Comparison of ENCODE assay signal across 17 cellular contexts in the genomic region with DNA sequence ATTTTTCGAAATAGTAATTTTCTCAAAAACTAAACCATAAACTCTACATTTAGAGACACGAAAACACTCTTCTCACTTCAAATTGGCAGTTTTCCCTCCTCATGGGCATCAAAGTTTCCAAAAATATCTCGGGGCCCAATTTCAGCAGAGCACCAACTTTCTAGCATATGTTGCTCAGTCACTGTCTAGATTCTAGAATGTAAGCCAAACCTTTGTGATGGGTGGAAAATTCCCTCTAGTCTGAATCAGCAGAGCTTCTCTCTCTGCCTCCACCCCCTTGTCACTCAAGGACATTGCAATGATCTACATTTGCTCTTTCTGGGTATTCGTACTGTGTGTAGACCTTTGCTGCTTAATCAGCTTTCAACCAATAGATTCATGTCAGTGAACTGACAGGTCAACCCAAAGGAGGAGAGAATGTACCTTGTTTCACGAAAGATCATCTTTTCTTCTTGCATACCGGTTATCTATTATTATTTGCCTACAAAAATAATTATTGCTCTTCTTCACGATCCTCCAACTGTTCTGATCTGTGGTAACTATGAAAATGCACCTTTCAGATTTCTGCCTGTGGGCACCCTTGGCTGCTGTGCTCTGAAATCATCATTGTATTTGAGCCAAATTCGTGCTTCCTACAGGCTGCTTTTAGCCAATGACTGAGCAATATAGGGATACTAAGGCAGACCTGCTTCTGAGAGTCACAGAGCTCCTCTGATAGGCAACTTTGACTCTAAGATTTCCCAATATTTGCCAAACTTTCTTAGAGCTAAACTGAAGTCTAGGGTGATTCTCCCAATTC. TPM values are rescaled to one million over a fixed set of nuclear protein-coding genes. Genes with fewer than 3 reads are reported as not detected.
DNase-seq lines count a peak whose midpoint lies in the region; ATAC-seq, FAIRE-seq and TF ChIP-seq lines count a peak whose summit lies in the region.
"Had no signal": no experiment of that assay in that cellular context is flagged by ENCODE, and none has a peak within 500 bp of the region (broad histone marks: within the 10 kb centered on the region; RNA-seq: fewer than 3 reads in every experiment).

No MANE protein-coding gene starts in this region.

- dilution Hi-C loops in keratinocyte (cut with MboI; ENCODE audit: extremely low pct_ligation_motif_present, low sequenced_read_pairs) = no loop called here

- no peak overlapping the region for H3K9ac ChIP-seq in keratinocyte (ENCODE audit: control insufficient read depth, extremely low read depth, insufficient read depth, low read length)

- H3K4me2 ChIP-seq in keratinocyte (ENCODE audit: control insufficient read depth, extremely low read depth, insufficient read depth, low read depth, low read length) = no peak overlapping the region
- H3K4me2 ChIP-seq: GM23338 had no signal

- 47 to 56% (median 53%) methylated on average over 8 of the region's 8 CpGs for WGBS in adrenal gland, 4 donors

- H3K4me3 Mint-ChIP-seq in CD4-positive, alpha-beta T cell = no peak overlapping the region
- H3K4me3 Mint-ChIP-seq: CD8-positive, alpha-beta T cell; GM23338; stimulated activated memory B cell treated with anti-CD40 and anti-IgM and Interleukin-4, amounts not matched to agents 10 μg/mL and 1 μg/mL and 100 μg/mL, for 72 hours; WTC11 had no signal

- H3K4me3 ChIP-seq in adrenal gland = peak overlapping the region in 1 of 4 donors; percentile 23
- H3K4me3 ChIP-seq in keratinocyte (ENCODE audit: control insufficient read depth in 2 of 3, extremely low read depth in 1 of 3, insufficient read depth in 2 of 3, low read depth in 1 of 3, low read length in 3 of 3) = no peak overlapping the region
- H3K4me3 ChIP-seq: GM23338, heart right ventricle, SJSA1 had no signal

- no peak for TF ChIP-seq CTCF in adrenal gland (IDR thresholded peaks at IDR 0.05)
- TF ChIP-seq CTCF in keratinocyte (optimal IDR thresholded peaks at IDR 0.05 in 1 of 3, IDR thresholded peaks at IDR 0.05 in 1 of 3, conservative IDR thresholded peaks at IDR 0.05 in 1 of 3; ENCODE audit: extremely low read depth in 1 of 3, insufficient read depth in 2 of 3, low read length in 3 of 3) = no peak
- no peak for TF ChIP-seq CTCF in CD4-positive, alpha-beta T cell (IDR thresholded peaks at IDR 0.05)

- H3K36me3 ChIP-seq in adrenal gland (replicated peaks in 1 of 2) (no peaks in the 10 kb centered on the region), keratinocyte (ENCODE audit: control insufficient read depth in 2 of 2, extremely low read depth in 1 of 2, insufficient read depth in 2 of 2, low read length in 2 of 2) (no peaks in the 10 kb centered on the region)
- H3K36me3 ChIP-seq: heart right ventricle, SJSA1 had no signal

- no peaks in the 10 kb centered on the region for H3K9me3 Mint-ChIP-seq in CD4-positive, alpha-beta T cell
- H3K9me3 Mint-ChIP-seq: CD8-positive, alpha-beta T cell; GM23338; stimulated activated memory B cell treated with anti-CD40 and anti-IgM and Interleukin-4, amounts not matched to agents 10 μg/mL and 1 μg/mL and 100 μg/mL, for 72 hours; WTC11 had no signal

- H3K27ac Mint-ChIP-seq in CD4-positive, alpha-beta T cell = no peak overlapping the region
- H3K27ac Mint-ChIP-seq: CD8-positive, alpha-beta T cell; GM23338; stimulated activated memory B cell treated with anti-CD40 and anti-IgM and Interleukin-4, amounts not matched to agents 10 μg/mL and 1 μg/mL and 100 μg/mL, for 72 hours; WTC11 had no signal

- no peaks in the 10 kb centered on the region for H3K36me3 Mint-ChIP-seq in CD4-positive, alpha-beta T cell (ENCODE audit: low read depth)
- H3K36me3 Mint-ChIP-seq: WTC11 had no signal

- in situ Hi-C loops in ACHN (cut with HindIII; ENCODE audit: low pct_ligation_motif_present, low pct_unique_long_range_greater_than_20kb, low sequenced_read_pairs) = no loop called here

- peak; percentile 9 for FAIRE-seq in keratinocyte (lab: Jason Lieb, UNC)

- H3K9me3 ChIP-seq in adrenal gland (replicated peaks in 1 of 3) (no peaks in the 10 kb centered on the region), keratinocyte (ENCODE audit: control insufficient read depth, low read depth, low read length) (no peaks in the 10 kb centered on the region)
- no peaks in the 10 kb centered on the region for H3K9me3 ChIP-seq in CD4-positive, alpha-beta T cell (ENCODE audit: control insufficient read depth, low read length)
- H3K9me3 ChIP-seq: heart right ventricle, SJSA1 had no signal

- no peaks in the 10 kb centered on the region for H3K27me3 Mint-ChIP-seq in CD4-positive, alpha-beta T cell
- H3K27me3 Mint-ChIP-seq: stimulated activated memory B cell treated with anti-CD40 and anti-IgM and Interleukin-4, amounts not matched to agents 10 μg/mL and 1 μg/mL and 100 μg/mL, for 72 hours had no signal

- no peak for ATAC-seq in CD4-positive, alpha-beta T cell (ENCODE audit: poor library complexity)
- ATAC-seq in HG03196 (IDR thresholded peaks at IDR 0.05; ENCODE audit: unreplicated experiment) = no peak
- ATAC-seq: CD8-positive, alpha-beta T cell; GM23338; heart right ventricle; stimulated activated memory B cell treated with anti-CD40 and anti-IgM and Interleukin-4, amounts not matched to agents 10 μg/mL and 1 μg/mL and 100 μg/mL, for 72 hours; WTC11 had no signal

- H3K79me2 ChIP-seq in keratinocyte (ENCODE audit: control insufficient read depth, insufficient read depth, low read length) = no peaks in the 10 kb centered on the region

- DNase-seq in ACHN (peak; percentile 73), ELR (ENCODE audit: low read depth) (peak; percentile 30), adrenal gland (peak; percentile 39 to 75 (median 64)), keratinocyte (ENCODE audit: low read depth, low spot score) (no peak), dermis blood vessel endothelial cell (no peak), H4 (ENCODE audit: low spot score) (no peak)
- DNase-seq in CD4-positive, alpha-beta T cell = no peak
- DNase-seq: activated naive CD4-positive, alpha-beta T cell treated with Interleukin-2 at 50 U/mL for 16 hours; CD8-positive, alpha-beta T cell; effector CD4-positive, alpha-beta T cell; heart right ventricle; NCI-H774 had no signal

- intact Hi-C loops in adrenal gland (cut with DNase I) = no loop called here
- intact Hi-C loops in CD4-positive, alpha-beta T cell (cut with DNase I, micrococcal nuclease) = no loop called here

- POLR2A ChIA-PET in CD4-positive, alpha-beta T cell (lab: Charles Lee) = no interaction called here

- CTCF ChIA-PET in CD4-positive, alpha-beta T cell (lab: Charles Lee) = no interaction called here

- peak in 1 of 2 donors; percentile 32 for TF ChIP-seq POLR2A in adrenal gland (IDR thresholded peaks at IDR 0.05)

- H3K9me1 ChIP-seq in keratinocyte (ENCODE audit: control insufficient read depth, extremely low read depth, insufficient read depth, low read length) = no peaks in the 10 kb centered on the region

- H3K4me1 Mint-ChIP-seq in CD4-positive, alpha-beta T cell (ENCODE audit: low read depth) = no peaks in the 10 kb centered on the region

- H3K4me1 ChIP-seq in adrenal gland (replicated peaks in 1 of 2) (peaks cover 49 to 68% of the 10 kb centered on the region in 2 donors), keratinocyte (ENCODE audit: control insufficient read depth, extremely low read depth, insufficient read depth, low read length) (peaks cover 57% of the 10 kb centered on the region)

- no peaks in the 10 kb centered on the region for H4K20me1 ChIP-seq in keratinocyte (ENCODE audit: control insufficient read depth, extremely low read depth, insufficient read depth, low read length)

- no peaks in the 10 kb centered on the region for H3K27me3 ChIP-seq in adrenal gland
- H3K27me3 ChIP-seq in keratinocyte (ENCODE audit: control insufficient read depth, extremely low read depth, insufficient read depth, low read length) = no peaks in the 10 kb centered on the region
- no peaks in the 10 kb centered on the region for H3K27me3 ChIP-seq in CD4-positive, alpha-beta T cell (ENCODE audit: control insufficient read depth, insufficient read depth, low read length)
- H3K27me3 ChIP-seq: heart right ventricle, SJSA1 had no signal

- no peak overlapping the region for H2AFZ ChIP-seq in keratinocyte (ENCODE audit: control insufficient read depth, low read length)
- H2AFZ ChIP-seq: GM23338 had no signal

- H3K27ac ChIP-seq in adrenal gland = peak overlapping the region; percentile 66 to 89 (median 73)
- no peak overlapping the region for H3K27ac ChIP-seq in keratinocyte (ENCODE audit: control insufficient read depth, insufficient read depth, low read length)
- no peak overlapping the region for H3K27ac ChIP-seq in CD4-positive, alpha-beta T cell (ENCODE audit: low read depth, low read length)
- H3K27ac ChIP-seq: heart right ventricle, SJSA1 had no signal

RNA-seq across cellular contexts. Expression of gene GLS, which starts 38.7 kb away (rescaled TPM):
- total RNA-seq in adrenal gland (100 to 1,000 TPM; 103 to 527 (median 308) TPM), dermis blood vessel endothelial cell (250 and 284 TPM in 2 replicates)
- polyA plus RNA-seq in adrenal gland (10 to 100 TPM; 55.3 to 92.2 (median 80.6) TPM), keratinocyte (70.9 to 130 TPM (median 98.4 TPM) in 3 replicates)
- polyA plus RNA-seq in keratinocyte (2011; ENCODE audit: low read depth) = 73.4 TPM
- polyA plus RNA-seq in keratinocyte (2011; cell fraction: cytosol; rRNA removed) = 35.9 and 65.0 TPM in 2 replicates
- 125 and 208 TPM in 2 replicates for polyA plus RNA-seq in keratinocyte (2011; cell fraction: nucleus; rRNA removed)
- 84.0 and 86.3 TPM in 2 replicates for polyA plus RNA-seq in keratinocyte (2012; ENCODE audit: low replicate concordance)
- 54.3 to 225 TPM (median 97.0 TPM) in 3 replicates for polyA minus RNA-seq in keratinocyte
- polyA minus RNA-seq in keratinocyte (2011; cell fraction: cytosol; rRNA and poly(A)+ RNA removed) = 85.0 TPM
- 243 and 504 TPM in 2 replicates for polyA minus RNA-seq in keratinocyte (2011; cell fraction: nucleus; rRNA and poly(A)+ RNA removed)
- 100 to 1,000 TPM; 215 to 224 TPM for total RNA-seq in CD4-positive, alpha-beta T cell
- 39.0 and 40.2 TPM in 2 replicates for total RNA-seq in H4 (2014; rRNA removed; shearing (Covaris generic))

Comparison
In these comparisons a context has a peak if more than half of its experiments do, and no peak if none do; other contexts are left out.
1. DNase-seq: peak in ACHN (single experiment), ELR (single experiment) and adrenal gland (7 of 7); none in keratinocyte (single experiment), dermis blood vessel endothelial cell (single experiment), CD4-positive, alpha-beta T cell (0 of 10) and H4 (single experiment).
2. H3K27ac ChIP-seq: peak in adrenal gland (5 of 5); none in keratinocyte (single experiment) and CD4-positive, alpha-beta T cell (single experiment).